Comparison of ENCODE assay signal across 1 cellular context in the genomic region with DNA sequence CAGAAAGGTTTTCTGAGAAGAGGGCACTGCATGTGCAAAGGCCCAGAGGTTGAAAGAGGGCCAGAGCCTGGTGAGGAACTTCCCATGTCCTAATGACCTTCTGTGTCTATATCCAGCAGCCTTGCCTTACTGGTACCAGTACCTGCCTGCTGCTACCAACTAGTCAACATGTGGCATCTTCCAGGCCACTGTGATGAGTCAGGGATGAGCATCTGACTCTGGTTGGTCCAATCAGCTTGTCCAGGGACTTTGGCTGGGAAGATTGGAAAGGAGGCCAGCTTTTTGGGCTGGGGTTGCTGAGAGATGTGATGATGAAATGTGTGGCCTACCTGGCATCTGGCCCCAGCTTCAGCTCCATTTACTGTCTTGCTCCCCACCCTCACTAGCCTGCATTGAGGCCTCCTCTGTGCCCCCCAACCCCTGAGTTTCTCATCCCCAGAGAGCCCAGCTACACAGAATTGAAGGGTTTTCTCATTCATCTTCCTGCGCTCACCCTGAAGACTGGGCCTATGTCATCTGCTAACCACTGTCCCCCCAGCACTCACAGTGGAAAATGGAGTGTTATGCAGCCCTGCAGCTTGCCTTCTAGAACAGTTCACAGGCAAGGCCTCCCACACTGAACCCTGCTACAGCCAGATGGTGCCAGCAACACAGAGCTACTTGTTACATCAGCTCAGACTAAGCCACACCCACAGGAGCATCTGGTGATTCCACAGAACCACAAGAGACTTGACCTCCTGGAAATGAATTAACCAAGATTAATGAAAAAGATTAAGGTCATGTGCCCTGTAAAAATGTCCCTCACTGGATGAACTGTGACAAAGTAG.
A peak's percentile ranks its signal among the peaks of the same experiment; 100 is the strongest.
TF ChIP-seq lines count a peak whose summit lies in the region.

No MANE protein-coding gene starts in this region.

TF ChIP-seq in GM23338, 12 proteins besides CTCF, POLR2A, EP300 and RAD21:
- TF ChIP-seq, protein P1, sequence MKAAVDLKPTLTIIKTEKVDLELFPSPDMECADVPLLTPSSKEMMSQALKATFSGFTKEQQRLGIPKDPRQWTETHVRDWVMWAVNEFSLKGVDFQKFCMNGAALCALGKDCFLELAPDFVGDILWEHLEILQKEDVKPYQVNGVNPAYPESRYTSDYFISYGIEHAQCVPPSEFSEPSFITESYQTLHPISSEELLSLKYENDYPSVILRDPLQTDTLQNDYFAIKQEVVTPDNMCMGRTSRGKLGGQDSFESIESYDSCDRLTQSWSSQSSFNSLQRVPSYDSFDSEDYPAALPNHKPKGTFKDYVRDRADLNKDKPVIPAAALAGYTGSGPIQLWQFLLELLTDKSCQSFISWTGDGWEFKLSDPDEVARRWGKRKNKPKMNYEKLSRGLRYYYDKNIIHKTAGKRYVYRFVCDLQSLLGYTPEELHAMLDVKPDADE (IDR thresholded peaks at IDR 0.05): no peak
- peak; percentile 53; the same call in 1 of the 2 replicates for TF ChIP-seq POLR2AphosphoS5 (IDR thresholded peaks at IDR 0.05; ENCODE audit: low read depth)
